In the genomic region with DNA sequence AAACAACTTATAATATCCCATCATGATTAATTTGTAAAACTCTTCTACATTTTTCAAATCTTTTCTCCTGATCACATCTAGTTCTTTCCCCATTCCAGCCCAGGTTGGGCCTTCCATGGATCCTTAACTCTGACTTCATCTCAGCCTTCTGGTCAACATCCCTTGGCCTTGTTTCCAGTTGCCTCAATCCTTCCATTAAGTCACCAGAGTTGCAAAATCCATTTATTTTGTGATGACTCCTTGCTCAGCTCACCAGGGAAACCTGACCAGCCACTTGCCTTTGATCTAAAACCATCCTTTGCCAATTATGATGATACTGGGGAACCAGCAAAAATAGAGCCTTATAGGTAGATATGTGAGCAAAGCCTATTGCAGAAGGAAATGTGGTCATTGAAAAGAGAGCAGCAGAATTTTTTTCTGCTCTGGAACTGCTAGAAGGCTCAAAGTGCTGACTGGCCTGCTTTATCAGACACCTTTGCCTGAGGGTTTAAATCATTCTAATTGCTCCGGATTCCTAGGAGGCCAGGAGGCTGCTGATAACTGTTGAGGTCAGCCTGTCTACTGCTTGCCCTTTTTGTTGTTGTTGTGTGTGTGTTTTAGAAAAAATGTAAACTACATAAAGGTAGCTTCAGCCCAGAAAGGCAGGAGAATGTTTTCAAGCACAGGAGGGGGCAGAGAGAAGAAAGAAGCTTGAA, we compare ENCODE assay signal across 24 cellular contexts.
"Had no signal": no experiment of that assay in that cellular context is flagged by ENCODE, and none has a peak within 500 bp of the region (broad histone marks: within the 10 kb centered on the region; RNA-seq: fewer than 3 reads in every experiment).

No MANE protein-coding gene starts in this region.

- H3K4me1 Mint-ChIP-seq: immature natural killer cell; naive thymus-derived CD8-positive, alpha-beta T cell; nephron; neural crest cell; stimulated activated memory B cell treated with anti-CD40 and anti-IgM and Interleukin-4, amounts not matched to agents 10 μg/mL and 1 μg/mL and 100 μg/mL, for 72 hours; stimulated activated naive CD8-positive, alpha-beta T cell treated with anti-CD3 and anti-CD28 coated beads, Interleukin-15, amount 100 ng/mL, for 72 hours had no signal

- H3K36me3 ChIP-seq: left ventricle myocardium inferior, right atrium auricular region, right lobe of liver, tibial nerve, upper lobe of right lung had no signal

- FAIRE-seq: islet of Langerhans, urothelium cell line had no signal

- DNase-seq: hippocampal formation; immature natural killer cell; left ventricle myocardium inferior; naive thymus-derived CD8-positive, alpha-beta T cell; nucleus accumbens; right lobe of liver; stimulated activated CD4-positive, alpha-beta T cell treated with anti-CD3 and anti-CD28 coated beads, Interleukin-1b, Interleukin-23, amount 100 ng/mL, for 48 hours; stimulated activated CD4-positive, alpha-beta T cell treated with anti-CD3 and anti-CD28 coated beads, Interleukin-2, amount 100 ng/mL, for 48 hours; stimulated activated CD4-positive, alpha-beta T cell treated with anti-CD3 and anti-CD28 coated beads, Interleukin-4, amount 100 ng/mL, for 4 hours; stimulated activated CD8-positive, alpha-beta memory T cell treated with anti-CD3 and anti-CD28 coated beads, Interleukin-4, amount 100 ng/mL, for 48 hours; stimulated activated naive CD4-positive, alpha-beta T cell treated with Interleukin-2 at 50 U/mL for 16 hours; stimulated activated naive CD8-positive, alpha-beta T cell treated with anti-CD3 and anti-CD28 coated beads, Interleukin-15, amount 100 ng/mL, for 72 hours; substantia nigra; upper lobe of right lung had no signal

- H3K27me3 Mint-ChIP-seq: naive thymus-derived CD8-positive, alpha-beta T cell; stimulated activated memory B cell treated with anti-CD40 and anti-IgM and Interleukin-4, amounts not matched to agents 10 μg/mL and 1 μg/mL and 100 μg/mL, for 72 hours; stimulated activated naive CD8-positive, alpha-beta T cell treated with anti-CD3 and anti-CD28 coated beads, Interleukin-15, amount 100 ng/mL, for 72 hours had no signal

- H3K4me3 ChIP-seq: left ventricle myocardium inferior, lung, right atrium auricular region, right lobe of liver, smooth muscle cell, tibial nerve, upper lobe of right lung had no signal

- H3K4me1 ChIP-seq: left ventricle myocardium inferior, parathyroid adenoma, right atrium auricular region, right lobe of liver, tibial nerve, upper lobe of right lung had no signal

- H3K27me3 ChIP-seq: right atrium auricular region, right lobe of liver, tibial nerve, upper lobe of right lung had no signal

- H3K9me3 ChIP-seq: right lobe of liver, upper lobe of right lung had no signal

- ATAC-seq: naive thymus-derived CD8-positive, alpha-beta T cell; right lobe of liver; stimulated activated memory B cell treated with anti-CD40 and anti-IgM and Interleukin-4, amounts not matched to agents 10 μg/mL and 1 μg/mL and 100 μg/mL, for 72 hours; stimulated activated naive CD8-positive, alpha-beta T cell treated with anti-CD3 and anti-CD28 coated beads, Interleukin-15, amount 100 ng/mL, for 72 hours; upper lobe of right lung had no signal

- H3K27ac ChIP-seq: left ventricle myocardium inferior, parathyroid adenoma, right atrium auricular region, right lobe of liver, tibial nerve, upper lobe of right lung had no signal

- H3K9ac ChIP-seq: parathyroid adenoma had no signal

- H3K4me3 Mint-ChIP-seq: immature natural killer cell; naive thymus-derived CD8-positive, alpha-beta T cell; nephron; neural crest cell; stimulated activated memory B cell treated with anti-CD40 and anti-IgM and Interleukin-4, amounts not matched to agents 10 μg/mL and 1 μg/mL and 100 μg/mL, for 72 hours; stimulated activated naive CD8-positive, alpha-beta T cell treated with anti-CD3 and anti-CD28 coated beads, Interleukin-15, amount 100 ng/mL, for 72 hours had no signal

- H3K36me3 Mint-ChIP-seq: immature natural killer cell; stimulated activated memory B cell treated with anti-CD40 and anti-IgM and Interleukin-4, amounts not matched to agents 10 μg/mL and 1 μg/mL and 100 μg/mL, for 72 hours had no signal

- H3K27ac Mint-ChIP-seq: immature natural killer cell; naive thymus-derived CD8-positive, alpha-beta T cell; stimulated activated memory B cell treated with anti-CD40 and anti-IgM and Interleukin-4, amounts not matched to agents 10 μg/mL and 1 μg/mL and 100 μg/mL, for 72 hours had no signal
